Comparison of ENCODE assay signal across 8 cellular contexts in the genomic region with DNA sequence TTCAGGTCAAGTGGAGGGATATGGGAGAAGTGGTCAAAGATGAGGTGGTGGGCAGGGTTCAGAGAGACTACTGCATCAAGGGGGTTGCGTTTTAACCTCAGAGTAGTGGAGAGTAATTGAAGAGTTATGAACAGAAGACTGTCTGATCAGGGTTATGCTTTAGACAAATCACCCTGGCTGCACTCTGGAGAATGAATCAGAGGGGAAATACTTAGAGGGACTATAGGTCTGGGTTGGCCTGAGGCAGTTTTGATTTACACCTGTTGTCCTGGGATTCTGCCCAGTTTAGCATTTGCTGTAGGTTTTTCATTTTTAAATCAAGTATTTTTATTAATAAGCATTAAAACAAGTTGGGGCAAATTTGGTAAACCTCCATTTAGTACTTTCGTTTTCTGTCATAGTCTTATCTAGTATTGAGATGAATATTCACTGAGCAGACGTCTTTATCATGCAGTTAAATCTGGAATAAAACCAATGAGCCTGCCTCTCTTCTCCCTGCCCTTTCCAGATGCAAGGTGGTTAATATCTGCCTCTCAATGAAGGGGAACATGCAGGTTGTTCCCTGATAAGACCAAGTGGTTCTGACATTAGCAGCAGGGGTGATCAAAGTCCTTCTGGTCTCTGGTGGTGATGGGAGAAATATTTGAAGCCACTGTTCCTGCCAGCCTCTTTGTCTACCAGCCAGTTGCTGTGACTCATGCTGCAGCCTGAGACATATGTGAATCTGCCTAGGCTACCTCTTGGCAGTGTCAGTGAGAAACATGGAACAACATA.
A peak's percentile ranks its signal among the peaks of the same experiment; 100 is the strongest.
DNase-seq lines count a peak whose midpoint lies in the region; ATAC-seq, FAIRE-seq and TF ChIP-seq lines count a peak whose summit lies in the region.

No MANE protein-coding gene starts in this region.

- peak; percentile 63 for ATAC-seq in GM21528 (IDR thresholded peaks at IDR 0.05; ENCODE audit: low FRiP score, unreplicated experiment)
- peak; percentile 57 to 81 for ATAC-seq in left cardiac atrium

- POLR2A ChIA-PET in HEK293T (lab: Yijun Ruan, JAX) = interaction anchor here (1.3 kb wide), 1 partner anchor 21 kb away, joined by 3 read pairs; no protein-coding TSS in a partner anchor

- no peak overlapping the region for H3K27ac ChIP-seq in tibial nerve

- DNase-seq in GM06990 (ENCODE audit: extremely low read depth, insufficient read length) (peak; percentile 26), RCC 7860 (ENCODE audit: low spot score) (peak; percentile 19), left cardiac atrium (no peak), NOMO-1 treated with DMSO at 0.1 percent for 48 hours (lab: John Stamatoyannopoulos, UW; ENCODE audit: unreplicated experiment) (no peak), HK-2 (ENCODE audit: unreplicated experiment) (no peak), HEK293T (ENCODE audit: extremely low spot score) (no peak), tibial nerve (ENCODE audit: low spot score in 2 of 2) (no peak)

- H3K27me3 ChIP-seq in GM06990 (replicated peaks; ENCODE audit: control insufficient read depth, insufficient read depth, low read length) = no peaks in the 10 kb centered on the region
- no peaks in the 10 kb centered on the region for H3K27me3 ChIP-seq in tibial nerve

- H3K36me3 ChIP-seq in GM06990 (ENCODE audit: control insufficient read depth, insufficient read depth, low read length) = no peaks in the 10 kb centered on the region
- no peaks in the 10 kb centered on the region for H3K36me3 ChIP-seq in tibial nerve

- no peak overlapping the region for H3K4me3 ChIP-seq in GM06990 (replicated peaks; ENCODE audit: low read depth, low read length)
- no peak overlapping the region for H3K4me3 ChIP-seq in tibial nerve

- no peak for TF ChIP-seq POLR2A in tibial nerve (IDR thresholded peaks at IDR 0.05)

- CTCF ChIA-PET in HEK293T (lab: Yijun Ruan, JAX) = no interaction called here

- no peak for TF ChIP-seq EP300 in tibial nerve (IDR thresholded peaks at IDR 0.05)

- no peaks in the 10 kb centered on the region for H3K4me1 ChIP-seq in tibial nerve

- H3K9me3 ChIP-seq in tibial nerve = no peaks in the 10 kb centered on the region

- TF ChIP-seq CTCF in GM06990 (IDR thresholded peaks at IDR 0.05; ENCODE audit: insufficient read depth, low read length, poor library complexity, severe bottlenecking) = no peak
- no peak for TF ChIP-seq CTCF in tibial nerve (IDR thresholded peaks at IDR 0.05)

- 49 to 73% methylated on average over 3 of the region's 3 CpGs for WGBS in tibial nerve, 2 donors

- intact Hi-C loops in left cardiac atrium (cut with DNase I) = no loop called here

- FAIRE-seq in RCC 7860 (lab: Jason Lieb, UNC) = no peak

TF ChIP-seq in HEK293T, 16 proteins besides CTCF, POLR2A, EP300 and RAD21:
- TF ChIP-seq ZNF384 (IDR thresholded peaks at IDR 0.05) (no peak), FOXM1 (IDR thresholded peaks at IDR 0.05; ENCODE audit: borderline replicate concordance) (no peak), HDGF (IDR thresholded peaks at IDR 0.05; ENCODE audit: borderline replicate concordance) (no peak), TARDBP (IDR thresholded peaks at IDR 0.05) (no peak), L3MBTL2 (conservative IDR thresholded peaks at IDR 0.05) (no peak), FOXK2 (IDR thresholded peaks at IDR 0.05) (no peak), SUZ12 (IDR thresholded peaks at IDR 0.05) (no peak), ARNT (IDR thresholded peaks at IDR 0.05) (no peak), LEF1 (IDR thresholded peaks at IDR 0.05; ENCODE audit: borderline replicate concordance) (no peak), NFRKB (IDR thresholded peaks at IDR 0.05) (no peak), ELF4 (IDR thresholded peaks at IDR 0.05) (no peak), FOXA1 (IDR thresholded peaks at IDR 0.05) (no peak), SP1 (IDR thresholded peaks at IDR 0.05) (no peak), CTBP1 (IDR thresholded peaks at IDR 0.05; ENCODE audit: borderline replicate concordance) (no peak)
- TF ChIP-seq, protein P1, sequence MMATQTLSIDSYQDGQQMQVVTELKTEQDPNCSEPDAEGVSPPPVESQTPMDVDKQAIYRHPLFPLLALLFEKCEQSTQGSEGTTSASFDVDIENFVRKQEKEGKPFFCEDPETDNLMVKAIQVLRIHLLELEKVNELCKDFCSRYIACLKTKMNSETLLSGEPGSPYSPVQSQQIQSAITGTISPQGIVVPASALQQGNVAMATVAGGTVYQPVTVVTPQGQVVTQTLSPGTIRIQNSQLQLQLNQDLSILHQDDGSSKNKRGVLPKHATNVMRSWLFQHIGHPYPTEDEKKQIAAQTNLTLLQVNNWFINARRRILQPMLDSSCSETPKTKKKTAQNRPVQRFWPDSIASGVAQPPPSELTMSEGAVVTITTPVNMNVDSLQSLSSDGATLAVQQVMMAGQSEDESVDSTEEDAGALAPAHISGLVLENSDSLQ (IDR thresholded peaks at IDR 0.05) = no peak

Comparison
In these comparisons a context has a peak if more than half of its experiments do, and no peak if none do; other contexts are left out.
1. DNase-seq: peak in GM06990 (single experiment) and RCC 7860 (single experiment); none in left cardiac atrium (single experiment), NOMO-1 treated with DMSO at 0.1 percent for 48 hours (single experiment), HK-2 (single experiment), HEK293T (single experiment) and tibial nerve (0 of 2).